8 cellular contexts compared by ENCODE assay signal in the genomic region with DNA sequence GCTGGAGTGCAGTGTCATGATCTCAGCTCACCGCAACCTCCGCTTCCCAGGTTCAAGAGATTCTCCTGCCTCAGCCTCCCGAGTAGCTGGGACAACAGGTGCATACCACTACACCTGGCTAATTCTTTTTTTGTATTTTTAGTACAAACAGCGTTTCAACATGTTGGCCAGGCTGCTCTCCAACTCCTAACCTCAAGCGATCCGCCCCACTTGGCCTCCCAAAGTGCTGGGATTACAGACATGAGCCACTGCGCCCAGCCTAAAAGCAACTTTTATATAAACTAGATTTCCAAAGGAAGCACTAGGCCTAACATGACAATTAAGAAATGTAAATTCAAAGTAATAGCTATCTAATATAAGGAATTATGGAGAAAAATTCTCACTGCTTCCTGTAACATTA.
DNase-seq lines count a peak whose midpoint lies in the region; ATAC-seq, FAIRE-seq and TF ChIP-seq lines count a peak whose summit lies in the region.
"Not testable (repeated sequence)": the region's sequence is repeated elsewhere in the genome, so short reads cannot be mapped to it uniquely, and the experiment has no call there.

No MANE protein-coding gene starts in this region.

- H3K36me3 Mint-ChIP-seq in CD8-positive, alpha-beta T cell, result peaks cover 12% of the 10 kb centered on the region
- not testable (repeated sequence) for H3K36me3 Mint-ChIP-seq in HFFc6 (ENCODE audit: low read depth); T-cell; activated T-helper 17 cell treated with anti-CD3 and anti-CD28 coated beads, Interleukin-2, amount 50 U/mL, for 72 hours (ENCODE audit: low read depth); chondrocyte (ENCODE audit: low read depth); neural progenitor cell

- POLR2A ChIA-PET in CD8-positive, alpha-beta T cell (lab: Charles Lee), result interaction anchor here (0.8 to 2.1 kb wide), 2 partner anchors 133 to 143 kb away, joined by 3 to 6 read pairs; no protein-coding TSS in a partner anchor
- POLR2A ChIA-PET in T-cell (lab: Charles Lee), result interaction anchor here in 1 of 2 donors (0.5 kb wide), 1 partner anchor 1195 kb away, joined by 6 read pairs; no protein-coding TSS in a partner anchor
- POLR2A ChIA-PET in HepG2 (lab: Yijun Ruan, JAX), result not testable (repeated sequence)

- TF ChIP-seq CTCF in CD8-positive, alpha-beta T cell (IDR thresholded peaks at IDR 0.05); HFFc6 (IDR thresholded peaks at IDR 0.05); chondrocyte (IDR thresholded peaks at IDR 0.05); HepG2 (CRISPR knock-in tag; IDR thresholded peaks at IDR 0.05); neural progenitor cell (IDR thresholded peaks at IDR 0.05); tibial artery (IDR thresholded peaks at IDR 0.05): not testable (repeated sequence)

- peak overlapping the region; percentile 81; the same call in 1 of the 2 replicates for H3K4me2 ChIP-seq in HepG2 (ENCODE audit: low read depth, low read length)
- peak overlapping the region; percentile 82 for H3K4me2 ChIP-seq in neural progenitor cell

- not testable (repeated sequence) for H3K27ac ChIP-seq in CD8-positive, alpha-beta T cell (ENCODE audit: low read depth, low read length); HepG2 (ENCODE audit: extremely low read length, insufficient read depth, low read length); neural progenitor cell
- H3K27ac ChIP-seq in tibial artery, result peak overlapping the region; percentile 72 to 83

- not testable (repeated sequence) for H3K4me3 ChIP-seq in CD8-positive, alpha-beta T cell (ENCODE audit: low read depth, low read length); HepG2 (replicated peaks in 1 of 3; ENCODE audit: insufficient read depth in 1 of 3, low read depth in 2 of 3, low read length in 3 of 3); neural progenitor cell; tibial artery

- in situ Hi-C loops in HepG2 (cut with HindIII; ENCODE audit: extremely low pct_ligation_motif_present, low pct_unique_long_range_greater_than_20kb), result not testable (repeated sequence)

- H3K79me2 ChIP-seq in HepG2 (ENCODE audit: insufficient read depth, low read length), result not testable (repeated sequence)
- peaks cover 22% of the 10 kb centered on the region for H3K79me2 ChIP-seq in neural progenitor cell (ENCODE audit: low read depth)

- BruUV-seq in HepG2 (replicated peaks; lab: Mats Ljungman, UMichigan), result not testable (repeated sequence)

- not testable (repeated sequence) for TF ChIP-seq RAD21 in HepG2 (CRISPR knock-in tag; IDR thresholded peaks at IDR 0.05)

- H3K9me3 ChIP-seq in CD8-positive, alpha-beta T cell (ENCODE audit: low read length); HepG2 (ENCODE audit: low read length); neural progenitor cell (ENCODE audit: low read depth); tibial artery: not testable (repeated sequence)

- TF ChIP-seq EP300 in HepG2 (IDR thresholded peaks at IDR 0.05; ENCODE audit: low read depth in 2 of 2, low read length in 2 of 2); HepG2 (CRISPR knock-in tag; IDR thresholded peaks at IDR 0.05; ENCODE audit: borderline replicate concordance): not testable (repeated sequence)

- 95% methylated on average over 7 of the region's 7 CpGs for WGBS in HepG2 (ENCODE audit: low lambda C conversion rate)

- not testable (repeated sequence) for TF ChIP-seq POLR2A in HepG2 (IDR thresholded peaks at IDR 0.05; ENCODE audit: insufficient read depth in 1 of 2, low read depth in 2 of 2, low read length in 2 of 2)

- H3K9ac ChIP-seq in HepG2 (ENCODE audit: insufficient read depth, low read depth, low read length); neural progenitor cell: not testable (repeated sequence)

- not testable (repeated sequence) for DNase-seq in CD8-positive, alpha-beta T cell; HFFc6; T-cell; chondrocyte (ENCODE audit: low spot score); HepG2 (ENCODE audit: low spot score); neural progenitor cell (ENCODE audit: low spot score); tibial artery

- intact Hi-C loops in CD8-positive, alpha-beta T cell (cut with DNase I, micrococcal nuclease), result loop anchor here (2.0 to 10.0 kb wide), 6 partner anchors 61 to 395 kb away; partner anchors contain the start of genes MRPS31 (in 2 of the 2), KBTBD6 (in 1 of the 2), KBTBD7 (in 1 of the 2) and NAA16 (in 1 of the 2)
- intact Hi-C loops in HepG2 (cut with micrococcal nuclease; ENCODE audit: unreplicated experiment) (loop anchor here (2.0 to 5.0 kb wide), 2 partner anchors 97 to 133 kb away; partner anchors contain the start of gene ELF1), tibial artery (cut with DNase I; ENCODE audit: low total_unique reads) (loop anchor here (10.0 kb wide), 1 partner anchor 135 kb away; the partner anchor contains the start of gene SLC25A15)

- not testable (repeated sequence) for H3K36me3 ChIP-seq in CD8-positive, alpha-beta T cell (ENCODE audit: insufficient read depth, low read length); HepG2 (replicated peaks in 1 of 2; ENCODE audit: control insufficient read depth in 1 of 2, insufficient read depth in 2 of 2, low read length in 2 of 2); neural progenitor cell; tibial artery

- H2AFZ ChIP-seq in HepG2 (ENCODE audit: low read length), result not testable (repeated sequence)
- H2AFZ ChIP-seq in neural progenitor cell (replicated peaks), result peak overlapping the region; percentile 74

- H3K9me3 Mint-ChIP-seq in CD8-positive, alpha-beta T cell; HFFc6; T-cell; activated T-helper 17 cell treated with anti-CD3 and anti-CD28 coated beads, Interleukin-2, amount 50 U/mL, for 72 hours; chondrocyte (ENCODE audit: low read depth); neural progenitor cell: not testable (repeated sequence)

- not testable (repeated sequence) for H4K20me1 ChIP-seq in HepG2 (ENCODE audit: insufficient read depth, low read length); neural progenitor cell (ENCODE audit: low read depth)

- H3F3A ChIP-seq in neural progenitor cell (ENCODE audit: low read depth), result peaks cover 23% of the 10 kb centered on the region

- not testable (repeated sequence) for H3K27me3 Mint-ChIP-seq in CD8-positive, alpha-beta T cell (ENCODE audit: low read depth); HFFc6 (ENCODE audit: insufficient read depth); T-cell; activated T-helper 17 cell treated with anti-CD3 and anti-CD28 coated beads, Interleukin-2, amount 50 U/mL, for 72 hours; chondrocyte (ENCODE audit: low read depth); neural progenitor cell (ENCODE audit: insufficient read depth, low read depth)

- not testable (repeated sequence) for H3K27me3 ChIP-seq in CD8-positive, alpha-beta T cell (ENCODE audit: insufficient read depth, low read length); HepG2 (ENCODE audit: control insufficient read depth in 1 of 2, insufficient read depth in 2 of 2, low read length in 2 of 2); neural progenitor cell; tibial artery

- H3K27ac Mint-ChIP-seq in CD8-positive, alpha-beta T cell; T-cell; activated T-helper 17 cell treated with anti-CD3 and anti-CD28 coated beads, Interleukin-2, amount 50 U/mL, for 72 hours; neural progenitor cell: not testable (repeated sequence)
- peak overlapping the region; percentile 88; the same call in 1 of the 2 replicates for H3K27ac Mint-ChIP-seq in HFFc6
- H3K27ac Mint-ChIP-seq in chondrocyte (ENCODE audit: unreplicated experiment), result peak overlapping the region; percentile 96

- CTCF ChIA-PET in CD8-positive, alpha-beta T cell (lab: Charles Lee), result interaction anchor here (2.2 to 2.9 kb wide), 2 partner anchors 134 to 144 kb away, joined by 6 to 8 read pairs; no protein-coding TSS in a partner anchor
- CTCF ChIA-PET in T-cell (lab: Charles Lee), result interaction anchor here (0.6 to 1.3 kb wide), 2 partner anchors 15 to 48 kb away, joined by 3 read pairs; no protein-coding TSS in a partner anchor
- CTCF ChIA-PET in HepG2 (lab: Yijun Ruan, JAX; ENCODE audit: low intra/inter-chr PET ratio, low total read pairs), result not testable (repeated sequence)

- peak overlapping the region; percentile 4 for H3K4me3 Mint-ChIP-seq in CD8-positive, alpha-beta T cell
- H3K4me3 Mint-ChIP-seq in HFFc6, result peak overlapping the region; percentile 92
- peak overlapping the region; percentile 85 to 99 (median 95) for H3K4me3 Mint-ChIP-seq in T-cell
- H3K4me3 Mint-ChIP-seq in activated T-helper 17 cell treated with anti-CD3 and anti-CD28 coated beads, Interleukin-2, amount 50 U/mL, for 72 hours, result peak overlapping the region; percentile 99
- not testable (repeated sequence) for H3K4me3 Mint-ChIP-seq in chondrocyte (ENCODE audit: unreplicated experiment); neural progenitor cell

- H3K4me1 Mint-ChIP-seq in CD8-positive, alpha-beta T cell (ENCODE audit: low read depth), result peaks cover 46% of the 10 kb centered on the region
- peaks cover 50% of the 10 kb centered on the region for H3K4me1 Mint-ChIP-seq in HFFc6 (ENCODE audit: low read depth)
- H3K4me1 Mint-ChIP-seq in T-cell, result peaks cover 26 to 53% (median 37%) of the 10 kb centered on the region in 3 donors
- H3K4me1 Mint-ChIP-seq in activated T-helper 17 cell treated with anti-CD3 and anti-CD28 coated beads, Interleukin-2, amount 50 U/mL, for 72 hours, result peaks cover 27% of the 10 kb centered on the region
- H3K4me1 Mint-ChIP-seq in chondrocyte (ENCODE audit: low read depth), result peaks cover 14% of the 10 kb centered on the region
- H3K4me1 Mint-ChIP-seq in neural progenitor cell, result peaks cover 14% of the 10 kb centered on the region

- H3K4me1 ChIP-seq in CD8-positive, alpha-beta T cell (ENCODE audit: insufficient read depth, low read length); neural progenitor cell: not testable (repeated sequence)
- H3K4me1 ChIP-seq in HepG2 (ENCODE audit: insufficient read depth, low read length) (peaks cover 27% of the 10 kb centered on the region), tibial artery (peaks cover 0 to 14% (median 5%) of the 10 kb centered on the region in 4 donors)

- FAIRE-seq in HepG2 (lab: Jason Lieb, UNC), result not testable (repeated sequence)

- ATAC-seq in CD8-positive, alpha-beta T cell; T-cell (replicated peaks in 1 of 4); activated T-helper 17 cell treated with anti-CD3 and anti-CD28 coated beads, Interleukin-2, amount 50 U/mL, for 72 hours (replicated peaks); HepG2: not testable (repeated sequence)
